Comparison of ENCODE assay signal across 31 cellular contexts in the genomic region with DNA sequence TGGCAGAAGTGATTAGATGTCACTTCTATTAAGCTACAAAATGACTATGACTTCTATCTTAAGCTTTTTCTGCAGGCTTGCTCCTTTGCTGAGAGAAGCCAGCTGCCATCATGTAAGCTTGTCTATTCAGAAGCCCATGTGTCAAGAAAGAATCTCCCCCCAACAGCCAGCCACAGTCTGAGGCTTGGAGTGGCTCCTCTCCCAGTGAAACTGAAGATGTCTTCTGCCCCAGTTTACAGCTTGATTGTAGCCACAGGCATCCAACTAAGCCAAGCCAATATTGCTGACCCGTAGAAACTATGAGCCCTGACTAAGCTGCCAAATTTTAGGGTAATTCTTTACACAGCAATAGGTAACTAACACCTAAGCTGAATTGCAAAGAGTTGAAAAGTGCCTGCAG.
"Had no signal": no experiment of that assay in that cellular context is flagged by ENCODE, and none has a peak within 500 bp of the region (broad histone marks: within the 10 kb centered on the region; RNA-seq: fewer than 3 reads in every experiment).

No MANE protein-coding gene starts in this region.

- H3K9me3 ChIP-seq: ascending aorta had no signal

- H3K4me2 ChIP-seq: PC-9 had no signal

- H3K4me3 ChIP-seq: ascending aorta, PC-9 had no signal

- H3K36me3 ChIP-seq: ascending aorta had no signal

- H3K27me3 ChIP-seq: ascending aorta had no signal

- H3K27ac ChIP-seq: ascending aorta, PC-9, VCaP had no signal

- H2AFZ ChIP-seq: PC-9 had no signal

- DNase-seq: activated CD4-positive, alpha-beta memory T cell treated with anti-CD3 and anti-CD28 coated beads, Interleukin-2, amount 10 ng/mL, durations not matched to agents 7 days and 5 days; activated CD4-positive, alpha-beta T cell treated with anti-CD3 and anti-CD28 coated beads for 1 hour; activated CD4-positive, alpha-beta T cell treated with anti-CD3 and anti-CD28 coated beads for 48 hours; activated CD4-positive, CD25-positive, alpha-beta regulatory T cell; activated CD8-positive, alpha-beta memory T cell treated with anti-CD3 and anti-CD28 coated beads for 24 hours; activated gamma-delta T cell; activated naive CD4-positive, alpha-beta T cell treated with Interleukin-2 at 50 U/mL for 16 hours; activated naive CD8-positive, alpha-beta T cell treated with anti-CD3 and anti-CD28 coated beads, Interleukin-2, amount 10 ng/mL, durations not matched to agents 7 days and 5 days; activated T-cell treated with anti-CD3 and anti-CD28 coated beads, Interleukin-2, amount 50 U/mL, for 1 hour; activated T-cell treated with anti-CD3 and anti-CD28 coated beads, Interleukin-2, amount 50 U/mL, for 72 hours; amygdala; caudate nucleus; cerebellar nuclear complex; NCI-H1105; NCI-H1436; NCI-H1694; NCI-H1930; NCI-H2081 treated with DMSO at 0.1 percent for 48 hours; NCI-H226; NCI-H446 treated with DMSO at 0.1 percent for 48 hours; NCI-H524; NCI-H69; NK-92 treated with Interleukin-12 subunit alpha and Interleukin-12 subunit beta, amount 100 ng/mL, for 24 hours; PC-9; Right ventricle myocardium superior; SW 1271; T-helper 1 cell; T-helper 2 cell; T-helper 9 cell had no signal

- H3K4me1 ChIP-seq: ascending aorta had no signal
